13 cellular contexts compared by ENCODE assay signal in genomic region chr2:134727385-134727784, GRCh38. TPM values are rescaled to one million over a fixed set of nuclear protein-coding genes. Genes with fewer than 3 reads are reported as not detected.
A peak's percentile ranks its signal among the peaks of the same experiment; 100 is the strongest.
DNase-seq lines count a peak whose midpoint lies in the region; FAIRE-seq and TF ChIP-seq lines count a peak whose summit lies in the region.
"Had no signal": no experiment of that assay in that cellular context is flagged by ENCODE, and none has a peak within 500 bp of the region (broad histone marks: within the 10 kb centered on the region; RNA-seq: fewer than 3 reads in every experiment).

No MANE protein-coding gene starts in this region.

- H3K36me3 ChIP-seq in brain microvascular endothelial cell (replicated peaks) (no peaks in the 10 kb centered on the region), smooth muscle cell (ENCODE audit: low read depth) (no peaks in the 10 kb centered on the region), right atrium auricular region (no peaks in the 10 kb centered on the region)
- H3K36me3 ChIP-seq: upper lobe of right lung had no signal

- H3K9me3 Mint-ChIP-seq in activated CD4-positive, alpha-beta T cell treated with anti-CD3 and anti-CD28 coated beads, Interleukin-2, amount 10 ng/mL, durations not matched to agents 7 days and 5 days = no peaks in the 10 kb centered on the region
- H3K9me3 Mint-ChIP-seq: activated naive CD4-positive, alpha-beta T cell treated with anti-CD3 and anti-CD28 coated beads for 36 hours had no signal

- H3K4me3 ChIP-seq in brain microvascular endothelial cell (ENCODE audit: low read depth, low read length) = no peak overlapping the region
- no peak overlapping the region for H3K4me3 ChIP-seq in smooth muscle cell
- no peak overlapping the region for H3K4me3 ChIP-seq in right atrium auricular region
- H3K4me3 ChIP-seq: upper lobe of right lung had no signal

- WGBS in smooth muscle cell (ENCODE audit: low lambda C conversion rate) = 24% methylated on average over 4 of the region's 4 CpGs

- H3K9me3 ChIP-seq in smooth muscle cell (replicated peaks; ENCODE audit: low read depth) (no peaks in the 10 kb centered on the region), right atrium auricular region (no peaks in the 10 kb centered on the region)
- H3K9me3 ChIP-seq: upper lobe of right lung had no signal

- H3K36me3 Mint-ChIP-seq in activated CD4-positive, alpha-beta T cell treated with anti-CD3 and anti-CD28 coated beads, Interleukin-2, amount 10 ng/mL, durations not matched to agents 7 days and 5 days (ENCODE audit: low read depth) = no peaks in the 10 kb centered on the region

- no peaks in the 10 kb centered on the region for H3K79me2 ChIP-seq in smooth muscle cell (ENCODE audit: low read depth)

- POLR2A ChIA-PET in activated CD4-positive, alpha-beta T cell treated with anti-CD3 and anti-CD28 coated beads, Interleukin-2, amount 10 ng/mL, durations not matched to agents 7 days and 5 days (lab: Charles Lee) = no interaction called here

- H3K27ac ChIP-seq in brain microvascular endothelial cell (no peak overlapping the region), smooth muscle cell (ENCODE audit: low read depth) (peak overlapping the region; percentile 1), right atrium auricular region (no peak overlapping the region)
- H3K27ac ChIP-seq: C4-2B, upper lobe of right lung, VCaP had no signal

- peaks cover 6% of the 10 kb centered on the region for H3K27me3 ChIP-seq in brain microvascular endothelial cell (replicated peaks)
- peaks cover 16% of the 10 kb centered on the region for H3K27me3 ChIP-seq in smooth muscle cell (ENCODE audit: low read depth)
- H3K27me3 ChIP-seq in right atrium auricular region = no peaks in the 10 kb centered on the region

- no peaks in the 10 kb centered on the region for H3F3A ChIP-seq in smooth muscle cell (ENCODE audit: low read depth)

- H4K20me1 ChIP-seq in smooth muscle cell (ENCODE audit: low read depth) = no peaks in the 10 kb centered on the region

- DNase-seq in M059J (ENCODE audit: low read depth) (peak; percentile 71), brain microvascular endothelial cell (peak; percentile 70), smooth muscle cell (lab: John Stamatoyannopoulos, UW; ENCODE audit: unreplicated experiment) (no peak), amygdala (lab: John Stamatoyannopoulos, UW) (no peak), right atrium auricular region (ENCODE audit: low spot score) (no peak)
- no peak for DNase-seq in activated CD4-positive, alpha-beta T cell treated with anti-CD3 and anti-CD28 coated beads, Interleukin-2, amount 10 ng/mL, durations not matched to agents 7 days and 5 days
- DNase-seq: activated naive CD4-positive, alpha-beta T cell treated with anti-CD3 and anti-CD28 coated beads for 36 hours; upper lobe of right lung had no signal

- no peak overlapping the region for H3K9ac ChIP-seq in smooth muscle cell (ENCODE audit: low read depth)

- H3K4me1 ChIP-seq in smooth muscle cell (ENCODE audit: low read depth) (peaks cover 3% of the 10 kb centered on the region), right atrium auricular region (no peaks in the 10 kb centered on the region)
- H3K4me1 ChIP-seq: upper lobe of right lung had no signal

- CTCF ChIA-PET in activated CD4-positive, alpha-beta T cell treated with anti-CD3 and anti-CD28 coated beads, Interleukin-2, amount 10 ng/mL, durations not matched to agents 7 days and 5 days (lab: Charles Lee) = no interaction called here

- H3K4me3 Mint-ChIP-seq in activated CD4-positive, alpha-beta T cell treated with anti-CD3 and anti-CD28 coated beads, Interleukin-2, amount 10 ng/mL, durations not matched to agents 7 days and 5 days = no peak overlapping the region
- H3K4me3 Mint-ChIP-seq: activated naive CD4-positive, alpha-beta T cell treated with anti-CD3 and anti-CD28 coated beads for 36 hours had no signal

- H3K27ac Mint-ChIP-seq in activated CD4-positive, alpha-beta T cell treated with anti-CD3 and anti-CD28 coated beads, Interleukin-2, amount 10 ng/mL, durations not matched to agents 7 days and 5 days = no peak overlapping the region
- H3K27ac Mint-ChIP-seq: activated naive CD4-positive, alpha-beta T cell treated with anti-CD3 and anti-CD28 coated beads for 36 hours had no signal

- in situ Hi-C loops in brain microvascular endothelial cell (cut with HindIII; ENCODE audit: low pct_ligation_motif_present, low sequenced_read_pairs) = no loop called here

- FAIRE-seq in islet of Langerhans (lab: Jason Lieb, UNC) = peak; percentile 86
- FAIRE-seq: G401.6, GM19239 had no signal

- H2AFZ ChIP-seq in smooth muscle cell (ENCODE audit: low read depth) = no peak overlapping the region

- no peak overlapping the region for H3K4me2 ChIP-seq in smooth muscle cell

- TF ChIP-seq CTCF in brain microvascular endothelial cell (IDR thresholded peaks at IDR 0.05; ENCODE audit: low read depth, low read length, missing control alignments) (no peak), smooth muscle cell (IDR thresholded peaks at IDR 0.05; ENCODE audit: borderline replicate concordance, insufficient read depth, poor library complexity, severe bottlenecking) (no peak), right atrium auricular region (IDR thresholded peaks at IDR 0.05) (no peak)

- H3K27me3 Mint-ChIP-seq in activated CD4-positive, alpha-beta T cell treated with anti-CD3 and anti-CD28 coated beads, Interleukin-2, amount 10 ng/mL, durations not matched to agents 7 days and 5 days = peaks cover 20% of the 10 kb centered on the region

- H3K4me1 Mint-ChIP-seq in activated CD4-positive, alpha-beta T cell treated with anti-CD3 and anti-CD28 coated beads, Interleukin-2, amount 10 ng/mL, durations not matched to agents 7 days and 5 days = no peaks in the 10 kb centered on the region

RNA-seq across cellular contexts. Expression of gene TMEM163, which starts 8.6 kb away (rescaled TPM):
- total RNA-seq in M059J (2014; rRNA removed; shearing (Covaris generic)) = not detected in 2 replicates
- total RNA-seq in smooth muscle cell (not detected in 2 replicates), right atrium auricular region (1 to 10 TPM; 3.1 to 8.9 TPM)
- 0.20 and 0.31 TPM in 2 replicates for polyA plus RNA-seq in smooth muscle cell
- not detected for total RNA-seq in activated CD4-positive, alpha-beta T cell treated with anti-CD3 and anti-CD28 coated beads, Interleukin-2, amount 10 ng/mL, durations not matched to agents 7 days and 5 days
- total RNA-seq: activated naive CD4-positive, alpha-beta T cell treated with anti-CD3 and anti-CD28 coated beads for 36 hours had no signal

Comparison
In these comparisons a context has a peak if more than half of its experiments do, and no peak if none do; other contexts are left out.
1. DNase-seq: peak in M059J (single experiment) and brain microvascular endothelial cell (single experiment); none in smooth muscle cell (single experiment), activated CD4-positive, alpha-beta T cell treated with anti-CD3 and anti-CD28 coated beads, Interleukin-2, amount 10 ng/mL, durations not matched to agents 7 days and 5 days (single experiment), amygdala (0 of 56) and right atrium auricular region (single experiment).